8 cellular contexts compared by ENCODE assay signal in genomic region chr1:201450721-201451291, GRCh38. TPM values are rescaled to one million over a fixed set of nuclear protein-coding genes. Genes with fewer than 3 reads are reported as not detected.
DNase-seq lines count a peak whose midpoint lies in the region; ATAC-seq and TF ChIP-seq lines count a peak whose summit lies in the region.

No MANE protein-coding gene starts in this region.

- H3K4me3 ChIP-seq in NT2/D1 (ENCODE audit: insufficient read length, low read depth) (no peak overlapping the region), esophagus squamous epithelium (no peak overlapping the region)

- WGBS in esophagus squamous epithelium, 2 donors = 6 to 40% methylated on average over 3 to 6 of the region's 12 CpGs

- TF ChIP-seq CTCF in esophagus squamous epithelium (IDR thresholded peaks at IDR 0.05) = no peak

- peak; percentile 74 for DNase-seq in CD1c-positive myeloid dendritic cell (ENCODE audit: extremely low spot score)
- no peak for DNase-seq in NT2/D1 (ENCODE audit: low read depth, low spot score)
- DNase-seq in esophagus squamous epithelium (lab: John Stamatoyannopoulos, UW) = no peak
- peak in 49 of 56 donors; percentile 24 to 85 (median 61) for DNase-seq in nucleus accumbens (lab: John Stamatoyannopoulos, UW)
- no peak for DNase-seq in KG1 (lab: John Stamatoyannopoulos, UW)

- TF ChIP-seq POLR2A in esophagus squamous epithelium (IDR thresholded peaks at IDR 0.05) (no peak), GM18505 (IDR thresholded peaks at IDR 0.05; ENCODE audit: borderline replicate concordance, extremely low read depth, insufficient read depth, insufficient read length) (no peak)

- H3K9ac ChIP-seq in NT2/D1 (ENCODE audit: insufficient read length, low read depth) = peak overlapping the region; percentile 28

- peak overlapping the region; percentile 25 to 64 (median 52) for H3K27ac ChIP-seq in esophagus squamous epithelium

- H3K36me3 ChIP-seq in NT2/D1 (ENCODE audit: insufficient read depth, insufficient read length, low read length) = no peaks in the 10 kb centered on the region
- no peaks in the 10 kb centered on the region for H3K36me3 ChIP-seq in esophagus squamous epithelium

- H3K27me3 ChIP-seq in NT2/D1 (ENCODE audit: insufficient read depth, insufficient read length) (no peaks in the 10 kb centered on the region), esophagus squamous epithelium (no peaks in the 10 kb centered on the region)

- ATAC-seq in HG02970 (IDR thresholded peaks at IDR 0.05; ENCODE audit: low FRiP score, unreplicated experiment) (no peak), HG02870 (IDR thresholded peaks at IDR 0.05; ENCODE audit: unreplicated experiment) (no peak), GM18505 (IDR thresholded peaks at IDR 0.05; ENCODE audit: unreplicated experiment) (no peak)

- no peaks in the 10 kb centered on the region for H3K9me3 ChIP-seq in NT2/D1 (ENCODE audit: insufficient read depth, low read length)
- no peaks in the 10 kb centered on the region for H3K9me3 ChIP-seq in esophagus squamous epithelium

- intact Hi-C loops in esophagus squamous epithelium (cut with DNase I) = no loop called here

- H3K4me1 ChIP-seq in NT2/D1 (ENCODE audit: insufficient read depth, insufficient read length) (peaks cover 22% of the 10 kb centered on the region), esophagus squamous epithelium (peaks cover 0 to 51% (median 18%) of the 10 kb centered on the region in 3 donors)

RNA-seq across cellular contexts. Expression of gene PHLDA3, which starts 18.2 kb away (rescaled TPM):
- 10 to 100 TPM; 60.9 to 87.9 (median 75.1) TPM for total RNA-seq in esophagus squamous epithelium

RNA-seq across cellular contexts. Expression of gene TNNI1, which starts 29.3 kb away (rescaled TPM):
- not detected for total RNA-seq in esophagus squamous epithelium

RNA-seq across cellular contexts. Expression of gene LAD1, which starts 51.7 kb away (rescaled TPM):
- 100 to 1,000 TPM; 242 to 377 (median 320) TPM for total RNA-seq in esophagus squamous epithelium

RNA-seq across cellular contexts. Expression of gene CSRP1, which starts 56.1 kb away (rescaled TPM):
- 1,000 to 10,000 TPM in 1 of 4 donors, 100 to 1,000 TPM in 3; 243 to 1,044 (median 363) TPM for total RNA-seq in esophagus squamous epithelium

Comparison
In these comparisons a context has a peak if more than half of its experiments do, and no peak if none do; other contexts are left out.
1. DNase-seq: peak in CD1c-positive myeloid dendritic cell (single experiment) and nucleus accumbens (49 of 56); none in NT2/D1 (single experiment), esophagus squamous epithelium (single experiment) and KG1 (single experiment).